Comparison of ENCODE assay signal across 2 cellular contexts in genomic region chr5:51995773-51996306, GRCh38.
A peak's percentile ranks its signal among the peaks of the same experiment; 100 is the strongest.
TF ChIP-seq lines count a peak whose summit lies in the region.

No MANE protein-coding gene starts in this region.

TF ChIP-seq in GM23338, 12 proteins besides CTCF, POLR2A, EP300 and RAD21:
- TF ChIP-seq CREB1 (CRISPR knock-in tag; IDR thresholded peaks at IDR 0.05; ENCODE audit: low read depth) (no peak), JUNB (IDR thresholded peaks at IDR 0.05; ENCODE audit: unreplicated experiment) (no peak), NANOG (IDR thresholded peaks at IDR 0.05; ENCODE audit: borderline replicate concordance) (no peak), ZNF114 (CRISPR knock-in tag; IDR thresholded peaks at IDR 0.05) (no peak), ZNF331 (CRISPR knock-in tag; IDR thresholded peaks at IDR 0.05; ENCODE audit: low read depth) (no peak), ETS1 (IDR thresholded peaks at IDR 0.05) (no peak), STAT1 (IDR thresholded peaks at IDR 0.05; ENCODE audit: unreplicated experiment) (no peak), EZH2phosphoT487 (IDR thresholded peaks at IDR 0.05; ENCODE audit: unreplicated experiment) (no peak), REST (IDR thresholded peaks at IDR 0.05; ENCODE audit: unreplicated experiment) (no peak), ZNF462 (CRISPR knock-in tag; IDR thresholded peaks at IDR 0.05) (no peak), EZH2 (IDR thresholded peaks at IDR 0.05; ENCODE audit: low read depth, unreplicated experiment) (no peak), POLR2AphosphoS5 (IDR thresholded peaks at IDR 0.05; ENCODE audit: low read depth) (no peak)
TF ChIP-seq in GM23338: peak in this region for 0.

TF ChIP-seq in SK-N-SH treated with all-trans-retinoic acid at 6 μM for 48 hours, 23 proteins besides CTCF, POLR2A, EP300 and RAD21 (continued from another document):
- TF ChIP-seq CSRNP3 (CRISPR knock-in tag; IDR thresholded peaks at IDR 0.05) = no peak
- TF ChIP-seq PATZ1 (CRISPR knock-in tag; IDR thresholded peaks at IDR 0.05; ENCODE audit: borderline replicate concordance) = no peak
- TF ChIP-seq ARNTL (CRISPR knock-in tag; IDR thresholded peaks at IDR 0.05; ENCODE audit: borderline replicate concordance, low read depth) = no peak
- peak; percentile 38 for TF ChIP-seq ISL1 (CRISPR knock-in tag; IDR thresholded peaks at IDR 0.05)
- no peak for TF ChIP-seq RARB (CRISPR knock-in tag; IDR thresholded peaks at IDR 0.05)
- TF ChIP-seq TCF4 (CRISPR knock-in tag; IDR thresholded peaks at IDR 0.05; ENCODE audit: borderline replicate concordance) = 0 out of 2 replicates have a peak, but pooled peaks have one; percentile 16
